ENCODE assay signal across 8 cellular contexts in genomic region chr15:22757440-22758071, GRCh38. TPM values are rescaled to one million over a fixed set of nuclear protein-coding genes. Genes with fewer than 3 reads are reported as not detected.
DNase-seq lines count a peak whose midpoint lies in the region; ATAC-seq, FAIRE-seq and TF ChIP-seq lines count a peak whose summit lies in the region.
"Not testable (repeated sequence)": the region's sequence is repeated elsewhere in the genome, so short reads cannot be mapped to it uniquely, and the experiment has no call there.

No MANE protein-coding gene starts in this region.

- WGBS in K562 (ENCODE audit: insufficient coverage, low coverage, missing lambda C conversion rate): 62% methylated on average over 28 of the region's 55 CpGs
- WGBS in right cardiac atrium: 2% methylated on average over 55 of the region's 55 CpGs

- intact Hi-C loops in K562 (cut with micrococcal nuclease); right cardiac atrium (cut with DNase I): not testable (repeated sequence)

- POLR2A ChIA-PET in K562 (lab: Yijun Ruan, JAX): not testable (repeated sequence)

- H4K20me1 ChIP-seq in K562 (replicated peaks; ENCODE audit: control insufficient read depth, insufficient read depth, low read length): not testable (repeated sequence)

- H3K9ac ChIP-seq in K562 (ENCODE audit: insufficient read depth in 1 of 2, low read depth in 2 of 2, low read length in 2 of 2): peak overlapping the region in 1 of 2 experiments; percentile 45; a peak in 1 of 4 replicates
- H3K9ac ChIP-seq in subcutaneous abdominal adipose tissue (ENCODE audit: low read length in 5 of 5): peak overlapping the region in 1 of 5 donors; percentile 41

- CTCF ChIA-PET in K562 (lab: Yijun Ruan, JAX; ENCODE audit: low intra/inter-chr PET ratio): not testable (repeated sequence)

- not testable (repeated sequence) for TF ChIP-seq RAD21 in K562 (CRISPR knock-in tag; conservative IDR thresholded peaks at IDR 0.05 in 1 of 2, IDR thresholded peaks at IDR 0.05 in 1 of 2)

- H3K4me2 ChIP-seq in K562 (ENCODE audit: insufficient read depth, low read length): peak overlapping the region; percentile 41

- ATAC-seq in K562: peak; percentile 92
- ATAC-seq in right cardiac atrium: peak; percentile 96 to 98

- H3K9me3 ChIP-seq in K562 (replicated peaks; ENCODE audit: control insufficient read depth, insufficient read depth, low read depth, low read length); right cardiac atrium (ENCODE audit: control insufficient read depth, low read length); subcutaneous abdominal adipose tissue (ENCODE audit: control insufficient read depth in 5 of 5, low read length in 5 of 5): not testable (repeated sequence)

- not testable (repeated sequence) for H3K36me3 ChIP-seq in K562 (ENCODE audit: control insufficient read depth, insufficient read depth, low read length); subcutaneous abdominal adipose tissue (ENCODE audit: control insufficient read depth in 5 of 5, insufficient read depth in 5 of 5, low read length in 5 of 5)

- H2AFZ ChIP-seq in K562 (ENCODE audit: low read depth, low read length): peak overlapping the region; percentile 55; the same call in 1 of the 2 replicates

- in situ Hi-C loops in K562 (cut with MboI): not testable (repeated sequence)

- not testable (repeated sequence) for H3K9me1 ChIP-seq in K562 (ENCODE audit: control insufficient read depth, insufficient read depth, low read length)

- not testable (repeated sequence) for H3K27me3 ChIP-seq in K562 (ENCODE audit: control insufficient read depth in 2 of 2, insufficient read depth in 2 of 2, low read length in 2 of 2); right cardiac atrium (ENCODE audit: control insufficient read depth, insufficient read depth); subcutaneous abdominal adipose tissue (ENCODE audit: control insufficient read depth in 5 of 5, insufficient read depth in 4 of 5, low read length in 5 of 5)

- not testable (repeated sequence) for BruUV-seq in K562 (replicated peaks; lab: Mats Ljungman, UMichigan)

- TF ChIP-seq EP300 in K562 (IDR thresholded peaks at IDR 0.05; ENCODE audit: low read length): not testable (repeated sequence)

- not testable (repeated sequence) for FAIRE-seq in K562 (lab: Jason Lieb, UNC)

- H3K4me3 ChIP-seq in HFF-Myc (replicated peaks; ENCODE audit: low read depth, low read length) (0 out of 2 replicates have a peak overlapping the region, but pooled peaks have one; percentile 11), subcutaneous abdominal adipose tissue (ENCODE audit: low read depth in 1 of 5, low read length in 5 of 5) (peak overlapping the region; percentile 52 to 66 (median 56))
- not testable (repeated sequence) for H3K4me3 ChIP-seq in K562; right cardiac atrium (ENCODE audit: low read length)

- not testable (repeated sequence) for H3K27ac ChIP-seq in K562 (ENCODE audit: extremely low read depth, low read depth, low read length); right cardiac atrium (ENCODE audit: low read length); subcutaneous abdominal adipose tissue (ENCODE audit: low read depth, low read length)

- H3K79me2 ChIP-seq in K562 (ENCODE audit: control insufficient read depth, insufficient read depth, low read length): not testable (repeated sequence)

- TF ChIP-seq POLR2A in K562 (conservative IDR thresholded peaks at IDR 0.05): not testable (repeated sequence)

- TF ChIP-seq CTCF in HFF-Myc (IDR thresholded peaks at IDR 0.05; ENCODE audit: low read depth, low read length, missing control alignments); K562 (IDR thresholded peaks at IDR 0.05 in 2 of 3, conservative IDR thresholded peaks at IDR 0.05 in 1 of 3; ENCODE audit: insufficient read depth in 2 of 3, low read depth in 1 of 3, low read length in 3 of 3): not testable (repeated sequence)

- not testable (repeated sequence) for H3K4me1 ChIP-seq in K562 (replicated peaks in 1 of 2; ENCODE audit: control insufficient read depth in 2 of 2, insufficient read depth in 2 of 2, low read length in 2 of 2); right cardiac atrium (ENCODE audit: control insufficient read depth, insufficient read depth, low read length); subcutaneous abdominal adipose tissue (ENCODE audit: control insufficient read depth in 5 of 5, insufficient read depth in 5 of 5, low read length in 5 of 5)

- peak; percentile 74 for DNase-seq in Daoy (ENCODE audit: low read depth)
- not testable (repeated sequence) for DNase-seq in HFF-Myc (ENCODE audit: extremely low read depth, low read depth)
- DNase-seq in NCI-H1436 (lab: John Stamatoyannopoulos, UW): peak; percentile 55
- peak; percentile 26 for DNase-seq in activated CD4-positive, alpha-beta T cell treated with anti-CD3 and anti-CD28 coated beads for 1 hour
- peak in 1 of 4 experiments; percentile 22 for DNase-seq in K562 (ENCODE audit: extremely low read depth in 1 of 4, low spot score in 3 of 4)
- DNase-seq in right cardiac atrium: peak; percentile 46 to 84 (median 74)
- DNase-seq in pons (ENCODE audit: low spot score): peak; percentile 19

TF ChIP-seq in K562, 482 proteins besides CTCF, POLR2A, EP300 and RAD21 (continues in another document):
- TF ChIP-seq E2F6 (IDR thresholded peaks at IDR 0.05; ENCODE audit: borderline replicate concordance in 1 of 2, extremely low read depth in 1 of 2, insufficient read depth in 1 of 2, insufficient read length in 1 of 2, low read depth in 1 of 2, low read length in 1 of 2, poor library complexity in 1 of 2, severe bottlenecking in 1 of 2): peak; percentile 19 to 70
- peak; percentile 78; the same call in 1 of the 2 replicates for TF ChIP-seq L3MBTL2 (IDR thresholded peaks at IDR 0.05)

RNA-seq across cellular contexts. Expression of gene NIPA1, which starts 28.9 kb away (rescaled TPM):
- total RNA-seq in Daoy (2014; rRNA removed; shearing (Covaris generic)): 10.7 and 12.2 TPM in 2 replicates
- total RNA-seq in K562 (2011; cell fraction: chromatin; rRNA removed; ENCODE audit: low replicate concordance): 31.7 and 51.8 TPM in 2 replicates
- 25.7 and 35.3 TPM in 2 replicates for total RNA-seq in K562 (2011; cell fraction: nucleolus; rRNA removed)
- 44.9 and 73.9 TPM in 2 replicates for total RNA-seq in K562 (2011; cell fraction: nucleoplasm; rRNA removed)
- total RNA-seq in K562 (2014; rRNA removed): 10.5 and 12.3 TPM in 2 replicates
- 12.0 and 12.4 TPM in 2 replicates for total RNA-seq in K562 (2014; rRNA removed; fragmentation: Illumina TruSeq; extraction: Trizol)
- total RNA-seq in K562 (2015; rRNA removed; fragmentation: Illumina TruSeq; extraction: Trizol): 11.6 and 12.3 TPM in 2 replicates
- total RNA-seq in K562 (2021): 20.9 and 21.0 TPM in 2 replicates
- polyA plus RNA-seq in K562 (2011; rRNA removed): 25.7 and 28.5 TPM in 2 replicates
- 19.7 and 21.7 TPM in 2 replicates for polyA plus RNA-seq in K562 (2011; cell fraction: cytosol; rRNA removed)
- polyA plus RNA-seq in K562 (2011; cell fraction: nucleus; rRNA removed): 36.0 and 38.2 TPM in 2 replicates
- 12.3 and 13.2 TPM in 2 replicates for polyA plus RNA-seq in K562 (2012)
- polyA plus RNA-seq in K562 (2014; fragmentation: Illumina TruSeq; extraction: Trizol): 13.3 and 14.9 TPM in 2 replicates
- polyA plus RNA-seq in K562 (2014; fragmentation: Nextera tagmentation; extraction: Ambion mirVana): 1 to 10 TPM; 3.1 to 4.4 TPM
- polyA plus RNA-seq in K562 (2014; rRNA removed): 11.0 and 12.9 TPM in 2 replicates
- 47.9 and 56.1 TPM in 2 replicates for polyA minus RNA-seq in K562 (2011; rRNA and poly(A)+ RNA removed)
- 18.1 and 24.3 TPM in 2 replicates for polyA minus RNA-seq in K562 (2011; cell fraction: cytosol; rRNA and poly(A)+ RNA removed)
- polyA minus RNA-seq in K562 (2011; cell fraction: nucleus; rRNA and poly(A)+ RNA removed): 15.8 and 19.2 TPM in 2 replicates
- total RNA-seq in right cardiac atrium: 1 to 10 TPM; 4.8 to 6.7 (median 5.5) TPM
- 2.6 TPM for polyA plus RNA-seq in right cardiac atrium
